1 cellular context compared by ENCODE assay signal in the genomic region with DNA sequence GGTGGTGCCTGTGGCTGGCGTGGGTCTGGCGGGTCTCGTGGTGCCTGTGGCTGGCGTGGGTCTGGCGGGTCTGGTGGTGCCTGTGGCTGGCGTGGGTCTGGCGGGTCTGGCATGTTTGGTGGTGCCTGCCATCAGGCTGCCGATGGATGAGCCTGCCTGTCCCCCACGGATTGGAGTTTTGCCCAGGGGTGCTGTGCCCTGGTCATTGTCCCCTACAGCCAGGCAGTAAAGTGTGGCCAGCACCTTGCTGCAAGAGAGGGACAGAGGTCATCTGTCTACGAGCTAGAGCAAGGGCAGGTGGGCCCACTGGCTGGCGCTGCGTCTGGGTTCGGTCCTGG.
TF ChIP-seq lines count a peak whose summit lies in the region.

No MANE protein-coding gene starts in this region.

TF ChIP-seq in liver, 16 proteins besides CTCF, POLR2A, EP300 and RAD21 (continued from another document):
- TF ChIP-seq GABPA (IDR thresholded peaks at IDR 0.05 in 1 of 2, conservative IDR thresholded peaks at IDR 0.05 in 1 of 2) (no peak), FOXA2 (IDR thresholded peaks at IDR 0.05) (no peak), TAF1 (conservative IDR thresholded peaks at IDR 0.05) (no peak), MAX (IDR thresholded peaks at IDR 0.05) (no peak), YY1 (IDR thresholded peaks at IDR 0.05) (no peak), JUND (IDR thresholded peaks at IDR 0.05) (no peak)
